In the genomic region with DNA sequence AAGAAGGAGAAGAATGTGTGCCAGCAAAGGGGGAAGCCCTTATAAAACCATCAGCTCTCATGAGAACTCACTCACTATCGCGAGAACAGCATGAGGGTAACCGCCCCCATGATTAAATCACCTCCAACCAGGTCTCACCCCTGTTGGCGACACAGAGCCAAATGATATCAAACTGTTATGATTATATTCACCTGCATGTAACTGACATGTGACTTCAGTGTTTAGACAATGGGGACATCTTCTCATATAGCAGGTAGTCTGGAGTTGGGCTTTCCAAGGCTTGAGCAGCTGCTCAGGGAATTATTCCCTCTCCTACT, we compare ENCODE assay signal across 1 cellular context.
A peak's percentile ranks its signal among the peaks of the same experiment; 100 is the strongest.
TF ChIP-seq lines count a peak whose summit lies in the region.

No MANE protein-coding gene starts in this region.

TF ChIP-seq in endothelial cell of umbilical vein, 7 proteins besides CTCF, POLR2A, EP300 and RAD21:
- peak; percentile 39 for TF ChIP-seq FOS (IDR thresholded peaks at IDR 0.05; ENCODE audit: borderline replicate concordance, insufficient read depth, low read length)
- no peak for TF ChIP-seq GATA2 (IDR thresholded peaks at IDR 0.05; ENCODE audit: insufficient read depth, insufficient read length, low read depth, low read length)
TF ChIP-seq in endothelial cell of umbilical vein: peak in this region for 1.
